Comparison of ENCODE assay signal across 5 cellular contexts in the genomic region with DNA sequence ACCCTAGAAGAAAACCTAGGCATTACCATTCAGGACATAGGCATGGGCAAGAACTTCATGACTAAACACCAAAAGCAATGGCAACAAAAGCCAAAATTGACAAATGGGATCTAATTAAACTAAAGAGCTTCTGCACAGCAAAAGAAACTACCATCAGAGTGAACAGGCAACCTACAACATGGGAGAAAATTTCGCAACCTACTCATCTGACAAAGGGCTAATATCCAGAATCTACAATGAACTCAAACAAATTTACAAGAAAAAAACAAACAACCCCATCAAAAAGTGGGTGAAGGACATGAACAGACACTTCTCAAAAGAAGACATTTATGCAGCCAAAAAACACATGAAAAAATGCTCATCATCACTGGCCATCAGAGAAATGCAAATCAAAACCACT. TPM values are rescaled to one million over a fixed set of nuclear protein-coding genes. Genes with fewer than 3 reads are reported as not detected.
"Had no signal": no experiment of that assay in that cellular context is flagged by ENCODE, and none has a peak within 500 bp of the region (broad histone marks: within the 10 kb centered on the region; RNA-seq: fewer than 3 reads in every experiment).

No MANE protein-coding gene starts in this region.

RNA-seq across cellular contexts. Expression of gene NMU, which starts 12.0 kb away (rescaled TPM):
- total RNA-seq: HepG2, IMR-90 had no signal
- polyA plus RNA-seq: HepG2, IMR-90 had no signal

RNA-seq across cellular contexts. Expression of gene PDCL2, which starts 32.0 kb away (rescaled TPM):
- total RNA-seq: HepG2, HT-29, HT1080, IMR-90 had no signal
- polyA plus RNA-seq: HepG2, IgD-negative memory B cell, IMR-90 had no signal
